12 cellular contexts compared by ENCODE assay signal in the genomic region with DNA sequence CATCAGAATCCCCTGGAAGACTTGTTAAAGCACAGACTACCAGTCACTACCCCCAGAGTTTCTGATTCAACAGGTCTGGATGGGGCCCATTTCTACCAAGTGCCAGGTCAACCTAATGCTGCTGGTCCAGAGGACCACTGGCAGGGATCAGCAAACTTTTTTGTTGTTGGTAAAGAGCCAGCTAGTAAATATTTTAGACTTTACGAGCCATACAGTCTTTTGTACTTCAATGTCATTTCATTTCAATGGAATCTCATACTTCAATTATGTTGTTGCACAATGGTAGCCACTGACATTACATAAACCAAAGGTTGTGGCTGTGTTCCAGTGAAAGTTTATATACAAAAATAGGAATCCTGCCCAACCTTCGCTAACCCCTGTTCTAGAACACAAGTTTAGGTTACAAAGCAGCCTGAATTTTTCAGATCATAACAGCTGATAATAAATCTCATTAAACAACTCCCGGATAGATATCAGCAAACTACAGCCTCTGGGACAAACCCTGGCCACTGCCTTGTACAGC. TPM values are rescaled to one million over a fixed set of nuclear protein-coding genes. Genes with fewer than 3 reads are reported as not detected.
DNase-seq lines count a peak whose midpoint lies in the region; ATAC-seq and TF ChIP-seq lines count a peak whose summit lies in the region.
"Had no signal": no experiment of that assay in that cellular context is flagged by ENCODE, and none has a peak within 500 bp of the region (broad histone marks: within the 10 kb centered on the region; RNA-seq: fewer than 3 reads in every experiment).

No MANE protein-coding gene starts in this region.

- H3K9me3 ChIP-seq in parathyroid adenoma (ENCODE audit: control insufficient read depth, low read length): no peaks in the 10 kb centered on the region
- H3K9me3 ChIP-seq: Peyer's patch had no signal

- H3K4me2 ChIP-seq in parathyroid adenoma (ENCODE audit: low read length): peak overlapping the region; percentile 6

- POLR2A ChIA-PET in GM10248 (lab: Yijun Ruan, JAX): no interaction called here

- DNase-seq in Daoy (ENCODE audit: low read depth) (peak; percentile 2), NCI-H226 (peak; percentile 53), epithelial cell of esophagus (ENCODE audit: low read depth) (peak; percentile 51), GM10248 (ENCODE audit: extremely low spot score) (no peak), NCI-H2081 treated with DMSO at 0.1 percent for 48 hours (lab: John Stamatoyannopoulos, UW) (no peak), mucosa of gallbladder (ENCODE audit: low spot score) (no peak)
- DNase-seq: activated T-cell treated with anti-CD3 and anti-CD28 coated beads, Interleukin-2, amount 50 U/mL, for 24 hours; glutamatergic neuron; NCI-H187; Peyer's patch had no signal

- CTCF ChIA-PET in GM10248 (lab: Yijun Ruan, JAX): no interaction called here

- H3K27me3 ChIP-seq in parathyroid adenoma (ENCODE audit: control insufficient read depth, insufficient read depth, low read length): no peaks in the 10 kb centered on the region
- H3K27me3 ChIP-seq: Peyer's patch had no signal

- no peak for ATAC-seq in GM18511 (IDR thresholded peaks at IDR 0.05; ENCODE audit: unreplicated experiment)

- H3K9ac ChIP-seq in parathyroid adenoma: no peak overlapping the region

- no peaks in the 10 kb centered on the region for H3K36me3 ChIP-seq in parathyroid adenoma (ENCODE audit: control insufficient read depth, insufficient read depth, low read length)
- H3K36me3 ChIP-seq: Peyer's patch had no signal

- peak overlapping the region; percentile 56 for H3K27ac ChIP-seq in parathyroid adenoma

- no peaks in the 10 kb centered on the region for H3K79me2 ChIP-seq in parathyroid adenoma

- H3K4me3 ChIP-seq in epithelial cell of esophagus (ENCODE audit: low read length): no peak overlapping the region
- H3K4me3 ChIP-seq in parathyroid adenoma (ENCODE audit: low read depth, low read length): no peak overlapping the region
- H3K4me3 ChIP-seq: Peyer's patch had no signal

- H2AFZ ChIP-seq in parathyroid adenoma: no peak overlapping the region

- TF ChIP-seq CTCF in epithelial cell of esophagus (IDR thresholded peaks at IDR 0.05; ENCODE audit: insufficient read depth, low read depth, low read length, missing control alignments) (no peak), parathyroid adenoma (IDR thresholded peaks at IDR 0.05) (no peak), GM10248 (IDR thresholded peaks at IDR 0.05; ENCODE audit: control extremely low read depth, extremely low read depth, low read depth, missing control alignments) (no peak)

- H3K4me1 ChIP-seq in parathyroid adenoma: peaks cover 5% of the 10 kb centered on the region

RNA-seq across cellular contexts. Expression of gene ULK4, which starts 28.7 kb away (rescaled TPM):
- 8.2 and 13.5 TPM in 2 replicates for total RNA-seq in Daoy (2014; rRNA removed; shearing (Covaris generic))
- total RNA-seq in mucosa of gallbladder: 9.8 TPM

Comparison
In these comparisons a context has a peak if more than half of its experiments do, and no peak if none do; other contexts are left out.
1. DNase-seq: peak in Daoy (single experiment), NCI-H226 (single experiment) and epithelial cell of esophagus (single experiment); none in GM10248 (single experiment), NCI-H2081 treated with DMSO at 0.1 percent for 48 hours (single experiment) and mucosa of gallbladder (single experiment).